Comparison of ENCODE assay signal across 1 cellular context in the genomic region with DNA sequence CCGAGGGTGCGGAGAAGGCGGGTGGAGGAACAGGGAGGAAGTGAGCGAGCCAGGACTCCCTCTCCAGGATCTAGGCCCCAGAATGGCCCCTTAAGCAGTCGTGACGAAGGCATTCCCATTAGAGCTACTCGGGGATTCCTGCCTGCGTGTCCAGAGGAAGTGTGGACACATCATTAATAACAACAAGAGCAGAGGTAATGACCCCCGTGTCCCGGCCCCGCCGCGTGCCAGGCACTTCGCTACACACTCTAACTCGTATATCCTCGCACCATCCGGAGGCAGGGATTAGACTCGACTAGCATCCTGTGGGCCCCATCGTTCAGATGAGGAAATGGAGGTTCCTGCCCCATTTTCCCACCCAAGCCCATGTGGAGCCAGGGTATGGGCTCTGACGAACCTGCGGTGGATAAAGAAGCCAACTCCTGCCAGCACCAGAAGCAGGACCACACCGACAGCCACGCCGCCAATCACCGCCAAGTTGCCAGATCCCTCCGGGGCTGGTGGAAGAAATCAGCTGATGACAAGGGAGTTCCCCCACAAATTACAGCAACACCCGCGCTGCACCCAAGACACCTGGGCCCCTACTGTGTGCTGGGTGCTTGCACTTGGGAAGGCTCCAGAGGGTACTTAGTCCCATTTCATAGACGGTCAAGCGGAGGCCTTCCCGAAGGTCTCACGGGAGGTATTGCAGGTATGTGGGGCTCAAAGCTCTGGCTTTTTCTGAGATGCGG.
TF ChIP-seq lines count a peak whose summit lies in the region.

No MANE protein-coding gene starts in this region.

TF ChIP-seq in HEK293, 187 proteins besides CTCF, POLR2A, EP300 and RAD21:
- no peak for TF ChIP-seq INSM2 (tag by site-specific recombination; IDR thresholded peaks at IDR 0.05)
- TF ChIP-seq ZFP69B (tag by site-specific recombination; IDR thresholded peaks at IDR 0.05): peak; percentile 53; the same call in 1 of the 2 replicates
- TF ChIP-seq ZNF692 (tag by site-specific recombination; IDR thresholded peaks at IDR 0.05): peak; percentile 55; the same call in 1 of the 2 replicates
- TF ChIP-seq, protein P1, sequence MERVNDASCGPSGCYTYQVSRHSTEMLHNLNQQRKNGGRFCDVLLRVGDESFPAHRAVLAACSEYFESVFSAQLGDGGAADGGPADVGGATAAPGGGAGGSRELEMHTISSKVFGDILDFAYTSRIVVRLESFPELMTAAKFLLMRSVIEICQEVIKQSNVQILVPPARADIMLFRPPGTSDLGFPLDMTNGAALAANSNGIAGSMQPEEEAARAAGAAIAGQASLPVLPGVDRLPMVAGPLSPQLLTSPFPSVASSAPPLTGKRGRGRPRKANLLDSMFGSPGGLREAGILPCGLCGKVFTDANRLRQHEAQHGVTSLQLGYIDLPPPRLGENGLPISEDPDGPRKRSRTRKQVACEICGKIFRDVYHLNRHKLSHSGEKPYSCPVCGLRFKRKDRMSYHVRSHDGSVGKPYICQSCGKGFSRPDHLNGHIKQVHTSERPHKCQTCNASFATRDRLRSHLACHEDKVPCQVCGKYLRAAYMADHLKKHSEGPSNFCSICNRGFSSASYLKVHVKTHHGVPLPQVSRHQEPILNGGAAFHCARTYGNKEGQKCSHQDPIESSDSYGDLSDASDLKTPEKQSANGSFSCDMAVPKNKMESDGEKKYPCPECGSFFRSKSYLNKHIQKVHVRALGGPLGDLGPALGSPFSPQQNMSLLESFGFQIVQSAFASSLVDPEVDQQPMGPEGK (tag by site-specific recombination; IDR thresholded peaks at IDR 0.05): no peak
- 0 out of 2 replicates have a peak, but pooled peaks have one; percentile 5 for TF ChIP-seq HIC1 (tag by site-specific recombination; IDR thresholded peaks at IDR 0.05)
